In the genomic region with DNA sequence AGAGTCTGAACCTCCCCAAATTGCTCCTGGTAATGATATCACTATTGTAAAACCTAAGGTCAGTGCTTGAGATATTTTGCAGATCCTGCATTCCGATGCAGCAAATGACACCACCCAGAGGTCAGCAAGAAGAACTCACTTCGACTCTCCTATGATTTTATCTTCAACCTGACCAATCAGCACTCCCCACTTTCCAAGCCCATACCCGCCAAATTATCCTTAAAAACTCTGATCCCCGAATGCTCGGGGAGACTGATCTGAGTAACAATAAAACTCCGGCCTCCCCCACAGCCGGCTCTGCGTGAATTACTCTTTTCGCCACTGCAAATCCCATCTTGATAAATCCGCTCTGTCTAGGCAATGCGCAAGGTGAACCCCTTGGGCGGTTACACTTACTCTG, we compare ENCODE assay signal across 8 cellular contexts. TPM values are rescaled to one million over a fixed set of nuclear protein-coding genes. Genes with fewer than 3 reads are reported as not detected.
DNase-seq lines count a peak whose midpoint lies in the region; ATAC-seq and TF ChIP-seq lines count a peak whose summit lies in the region.

No MANE protein-coding gene starts in this region.

- peaks cover 26% of the 10 kb centered on the region for H3K36me3 ChIP-seq in iPS-20b (ENCODE audit: insufficient read depth, low read depth, low read length)
- H3K36me3 ChIP-seq in thymus (ENCODE audit: control insufficient read depth, insufficient read depth): no peaks in the 10 kb centered on the region

- H3K9ac ChIP-seq in H9 (ENCODE audit: extremely low read depth, insufficient read length, low read length): peak overlapping the region; percentile 92
- H3K9ac ChIP-seq in iPS-20b (ENCODE audit: low read depth, low read length): peak overlapping the region; percentile 86; the same call in 1 of the 2 replicates

- peak overlapping the region; percentile 75 for H3K4me3 ChIP-seq in AG09309 (ENCODE audit: control insufficient read depth, low read depth, low read length)
- H3K4me3 ChIP-seq in iPS-20b (ENCODE audit: low read length): peak overlapping the region; percentile 86
- H3K4me3 ChIP-seq in thymus (ENCODE audit: low read length): peak overlapping the region; percentile 72

- H2BK15ac ChIP-seq in H9 (ENCODE audit: low read depth, low read length): no peak overlapping the region

- no peaks in the 10 kb centered on the region for H4K20me1 ChIP-seq in H9 (ENCODE audit: control insufficient read depth, insufficient read depth, insufficient read length)

- H3K23me2 ChIP-seq in H9 (ENCODE audit: insufficient read length, low read depth, low read length, poor library complexity, severe bottlenecking): peaks cover 17% of the 10 kb centered on the region

- H3K9me3 ChIP-seq in H9 (ENCODE audit: control insufficient read depth, low read depth, low read length) (no peaks in the 10 kb centered on the region), iPS-20b (ENCODE audit: insufficient read depth, low read depth, low read length) (no peaks in the 10 kb centered on the region), thymus (ENCODE audit: control insufficient read depth) (no peaks in the 10 kb centered on the region)

- H3K4me1 ChIP-seq in H9 (ENCODE audit: insufficient read depth, low read length) (peaks cover 2% of the 10 kb centered on the region; the same call in 1 of the 2 replicates), iPS-20b (ENCODE audit: insufficient read depth, low read length) (peaks cover 8% of the 10 kb centered on the region; the same call in 1 of the 2 replicates), thymus (ENCODE audit: control insufficient read depth, insufficient read depth, low read length) (peaks cover 15% of the 10 kb centered on the region)

- no peak overlapping the region for H3K18ac ChIP-seq in H9 (ENCODE audit: insufficient read length, low read depth, low read length)

- H4K5ac ChIP-seq in H9 (ENCODE audit: insufficient read length, low read depth, low read length): no peak overlapping the region

- H3K4ac ChIP-seq in H9 (ENCODE audit: low read depth, low read length): no peak overlapping the region

- H3K9me3 Mint-ChIP-seq in H9: no peaks in the 10 kb centered on the region

- no peak overlapping the region for H3K14ac ChIP-seq in H9 (ENCODE audit: insufficient read depth, low read length)

- TF ChIP-seq CTCF in AG09309 (IDR thresholded peaks at IDR 0.05; ENCODE audit: control insufficient read depth, insufficient read depth, low read depth, low read length, missing control alignments): peak; percentile 31
- TF ChIP-seq CTCF in H9 (conservative IDR thresholded peaks at IDR 0.05): peak; percentile 47; the same call in 2 of the 3 replicates
- TF ChIP-seq CTCF in VCaP (conservative IDR thresholded peaks at IDR 0.05): peak; percentile 68

- no peak overlapping the region for H3K56ac ChIP-seq in H9 (ENCODE audit: insufficient read length, low read depth, low read length)

- H2BK120ac ChIP-seq in H9 (ENCODE audit: low read depth, low read length, poor library complexity, severe bottlenecking): no peak overlapping the region

- H3K27me3 ChIP-seq in H9 (ENCODE audit: insufficient read depth, low read length): no peaks in the 10 kb centered on the region
- H3K27me3 ChIP-seq in iPS-20b (ENCODE audit: insufficient read depth, low read length): peaks cover 4% of the 10 kb centered on the region; the same call in 1 of the 2 replicates
- peaks cover 15% of the 10 kb centered on the region for H3K27me3 ChIP-seq in thymus (ENCODE audit: control insufficient read depth, insufficient read depth)

- ATAC-seq in GM21423 (IDR thresholded peaks at IDR 0.05; ENCODE audit: unreplicated experiment): no peak
- no peak for ATAC-seq in HG03025 (IDR thresholded peaks at IDR 0.05; ENCODE audit: low FRiP score, unreplicated experiment)
- ATAC-seq in HG02610 (IDR thresholded peaks at IDR 0.05; ENCODE audit: unreplicated experiment): no peak

- no peaks in the 10 kb centered on the region for H3K27me3 Mint-ChIP-seq in H9 (ENCODE audit: low read depth)

- H3K79me2 ChIP-seq in H9 (ENCODE audit: insufficient read depth, low read length): peaks cover 2% of the 10 kb centered on the region; the same call in 1 of the 2 replicates

- H3K27ac ChIP-seq in H9 (ENCODE audit: insufficient read length, low read depth, low read length) (no peak overlapping the region), VCaP (no peak overlapping the region; the same call in 1 of the 2 replicates), iPS-20b (ENCODE audit: low read length) (no peak overlapping the region), thymus (ENCODE audit: low read depth) (no peak overlapping the region)

- no peak overlapping the region for H3T11ph ChIP-seq in H9 (ENCODE audit: low read length)

- no peak overlapping the region for H4K91ac ChIP-seq in H9 (ENCODE audit: insufficient read length, low read depth, low read length)

- H2AFZ ChIP-seq in H9 (ENCODE audit: low read length): no peak overlapping the region

- H3K4me2 ChIP-seq in H9 (ENCODE audit: insufficient read depth, insufficient read length, low read length): peak overlapping the region; percentile 96

- H2BK5ac ChIP-seq in H9 (ENCODE audit: insufficient read length, low read length): no peak overlapping the region

- no peak overlapping the region for H3K27ac Mint-ChIP-seq in H9

- no peak overlapping the region for H3K23ac ChIP-seq in H9 (ENCODE audit: insufficient read length, low read depth, low read length)

- H3K79me1 ChIP-seq in H9 (ENCODE audit: insufficient read depth, low read depth, low read length, poor library complexity, severe bottlenecking): no peaks in the 10 kb centered on the region

- peaks cover 24 to 28% of the 10 kb centered on the region in 2 experiments for H3K4me1 Mint-ChIP-seq in H9

- H2BK20ac ChIP-seq in H9 (ENCODE audit: low read depth, low read length, poor library complexity, severe bottlenecking): no peak overlapping the region

- H3K4me3 Mint-ChIP-seq in H9: no peak overlapping the region

- H3K36me3 Mint-ChIP-seq in H9 (ENCODE audit: insufficient read depth in 1 of 3, low read depth in 3 of 3): peaks cover 9 to 18% (median 11%) of the 10 kb centered on the region in 3 experiments; a peak in 6 of 7 replicates

- DNase-seq in AG09309 (ENCODE audit: low read depth) (no peak), H9 (no peak)

- no CpG with 5 or more reads among the region's 12 CpGs for WGBS in H9 (ENCODE audit: extremely low coverage, insufficient read length, low lambda C conversion rate)
- WGBS in thymus: 5% methylated on average over 12 of the region's 12 CpGs

- no peak overlapping the region for H2BK12ac ChIP-seq in H9 (ENCODE audit: insufficient read length, low read depth, low read length)

- no peak overlapping the region for H4K8ac ChIP-seq in H9 (replicated peaks; ENCODE audit: insufficient read length, low read depth, low read length)

- no peak overlapping the region for H2AK5ac ChIP-seq in H9 (ENCODE audit: insufficient read length, low read length)

RNA-seq across cellular contexts. Expression of a gene that starts 1.2 kb away (rescaled TPM):
- total RNA-seq in H9 (2021): 133 and 137 TPM in 2 replicates
- polyA plus RNA-seq in thymus: 260 TPM

RNA-seq across cellular contexts. Expression of a gene that starts 1.6 kb away (rescaled TPM):
- total RNA-seq in H9 (2021): 36.3 and 37.5 TPM in 2 replicates
- polyA plus RNA-seq in thymus: 34.1 TPM
